15 cellular contexts compared by ENCODE assay signal in genomic region chr12:109538191-109538863, GRCh38. TPM values are rescaled to one million over a fixed set of nuclear protein-coding genes. Genes with fewer than 3 reads are reported as not detected.
DNase-seq lines count a peak whose midpoint lies in the region; ATAC-seq and TF ChIP-seq lines count a peak whose summit lies in the region.
"Had no signal": no experiment of that assay in that cellular context is flagged by ENCODE, and none has a peak within 500 bp of the region (broad histone marks: within the 10 kb centered on the region; RNA-seq: fewer than 3 reads in every experiment).

No MANE protein-coding gene starts in this region.

- H3K9me2 ChIP-seq in SK-N-SH: no peaks in the 10 kb centered on the region

- 0 out of 2 replicates have a peak overlapping the region, but pooled peaks have one; percentile 15 for H3K23ac ChIP-seq in IMR-90 (ENCODE audit: low read depth, low read length)
- H3K23ac ChIP-seq in neuronal stem cell (ENCODE audit: low read depth, low read length, poor library complexity): no peak overlapping the region

- H3K9me1 ChIP-seq in IMR-90 (ENCODE audit: insufficient read depth, low read length): peaks cover 8% of the 10 kb centered on the region

- BruUV-seq in IMR-90 (replicated peaks; lab: Mats Ljungman, UMichigan): no TSS peak

- H3K14ac ChIP-seq in IMR-90 (replicated peaks; ENCODE audit: low read depth, low read length) (peak overlapping the region; percentile 77; the same call in 1 of the 2 replicates), neuronal stem cell (ENCODE audit: low read length) (no peak overlapping the region)

- H2AFZ ChIP-seq in IMR-90 (replicated peaks; ENCODE audit: low read length, poor library complexity) (peak overlapping the region; percentile 58), SK-N-SH (ENCODE audit: low read depth) (no peak overlapping the region), neuronal stem cell (ENCODE audit: low read length) (no peak overlapping the region)

- TF ChIP-seq EP300 in SK-N-SH (IDR thresholded peaks at IDR 0.05; ENCODE audit: borderline replicate concordance in 1 of 2, low read depth in 1 of 2, low read length in 1 of 2): peak in 1 of 2 experiments; percentile 95; a peak in 2 of 4 replicates

- H3K4me2 ChIP-seq in IMR-90 (ENCODE audit: low read depth, low read length) (no peak overlapping the region), SK-N-SH (no peak overlapping the region), neuronal stem cell (ENCODE audit: insufficient read depth, low read length, poor library complexity, severe bottlenecking) (no peak overlapping the region)

- ATAC-seq in IMR-90 (ENCODE audit: low read depth) (no peak), GM18520 (IDR thresholded peaks at IDR 0.05; ENCODE audit: unreplicated experiment) (no peak)

- intact Hi-C loops in IMR-90 (cut with micrococcal nuclease): no loop called here

- dilution Hi-C loops in IMR-90 (cut with HindIII; ENCODE audit: low sequenced_read_pairs, unreplicated experiment): no loop called here

- H3K4ac ChIP-seq in IMR-90 (ENCODE audit: low read depth, low read length) (peak overlapping the region; percentile 63), neuronal stem cell (ENCODE audit: low read length) (no peak overlapping the region)

- H3K56ac ChIP-seq in IMR-90 (ENCODE audit: extremely low read depth, insufficient read depth, low read length): no peak overlapping the region

- H2AK5ac ChIP-seq in IMR-90 (ENCODE audit: low read depth, low read length) (peak overlapping the region; percentile 83), neuronal stem cell (ENCODE audit: low read depth, low read length) (no peak overlapping the region)

- H3K27ac ChIP-seq in IMR-90 (ENCODE audit: insufficient read depth, low read length) (no peak overlapping the region), SK-N-SH (ENCODE audit: low read depth in 2 of 2, low read length in 1 of 2) (peak overlapping the region in 1 of 2 experiments; percentile 95; a peak in 2 of 4 replicates), neuronal stem cell (replicated peaks; ENCODE audit: low read length) (no peak overlapping the region)

- H3K9ac ChIP-seq in IMR-90 (ENCODE audit: low read depth, low read length): no peak overlapping the region
- no peak overlapping the region for H3K9ac ChIP-seq in SK-N-SH
- H3K9ac ChIP-seq in neuronal stem cell (ENCODE audit: low read depth, low read length, poor library complexity): peak overlapping the region; percentile 53

- no peak overlapping the region for H2BK12ac ChIP-seq in neuronal stem cell (ENCODE audit: low read length)

- peaks cover 23% of the 10 kb centered on the region for H3K36me3 ChIP-seq in IMR-90 (ENCODE audit: control insufficient read depth, insufficient read depth, low read length)
- H3K36me3 ChIP-seq in SK-N-SH (replicated peaks in 1 of 2; ENCODE audit: control insufficient read depth in 1 of 2, insufficient read depth in 2 of 2, low read length in 1 of 2): peaks cover 0 to 14% of the 10 kb centered on the region in 2 experiments
- peaks cover 4 to 31% of the 10 kb centered on the region in 2 donors for H3K36me3 ChIP-seq in neuronal stem cell (replicated peaks in 1 of 2; ENCODE audit: control insufficient read depth in 2 of 2, insufficient read depth in 2 of 2, low read length in 2 of 2)

- H2BK5ac ChIP-seq in IMR-90 (ENCODE audit: low read depth, low read length, poor library complexity, severe bottlenecking): no peak overlapping the region
- no peak overlapping the region for H2BK5ac ChIP-seq in neuronal stem cell (ENCODE audit: low read length)

- no peaks in the 10 kb centered on the region for H3K79me2 ChIP-seq in SK-N-SH (ENCODE audit: insufficient read depth)

- H4K8ac ChIP-seq in IMR-90 (ENCODE audit: low read depth in 2 of 2, low read length in 2 of 2): peak overlapping the region in 1 of 2 experiments; percentile 26; a peak in 1 of 4 replicates
- H4K8ac ChIP-seq in neuronal stem cell (ENCODE audit: low read depth, low read length): no peak overlapping the region

- H3F3A ChIP-seq in SK-N-SH (replicated peaks; ENCODE audit: insufficient read depth): no peaks in the 10 kb centered on the region

- DNase-seq in IMR-90: no peak
- peak; percentile 88 for DNase-seq in SK-N-SH
- peak; percentile 24 for DNase-seq in fibroblast of mammary gland (ENCODE audit: low read depth)
- no peak for DNase-seq in neuronal stem cell (ENCODE audit: low spot score)
- no peak for DNase-seq in NCI-H2107 (lab: John Stamatoyannopoulos, UW)
- no peak for DNase-seq in NCI-H2081 (lab: John Stamatoyannopoulos, UW)
- DNase-seq: ACHN; CD4-positive, CD25-positive, alpha-beta regulatory T cell; GOT3; KG1; NCI-H1436; NCI-H2029 treated with DMSO at 0.1 percent for 48 hours; NCI-H526; SHP77 had no signal

- POLR2A ChIA-PET in IMR-90 (lab: Charles Lee; ENCODE audit: unreplicated experiment): no interaction called here
- POLR2A ChIA-PET in SK-N-SH (lab: Yijun Ruan, JAX): interaction anchor here (1.8 kb wide), 1 partner anchor 15 kb away, joined by 5 read pairs; no protein-coding TSS in a partner anchor

- no peak for TF ChIP-seq POLR2A in IMR-90 (IDR thresholded peaks at IDR 0.05; ENCODE audit: low read depth, low read length)

- H2BK120ac ChIP-seq in IMR-90 (ENCODE audit: low read depth, low read length) (peak overlapping the region; percentile 66; the same call in 1 of the 2 replicates), neuronal stem cell (ENCODE audit: low read depth, low read length) (no peak overlapping the region)

- H3K27me3 ChIP-seq in IMR-90 (ENCODE audit: control insufficient read depth, insufficient read depth, low read length): no peaks in the 10 kb centered on the region
- H3K27me3 ChIP-seq in SK-N-SH (ENCODE audit: insufficient read depth): no peaks in the 10 kb centered on the region
- no peaks in the 10 kb centered on the region for H3K27me3 ChIP-seq in neuronal stem cell (ENCODE audit: control insufficient read depth in 3 of 3, insufficient read depth in 3 of 3, low read depth in 1 of 3, low read length in 3 of 3)

- TF ChIP-seq RAD21 in IMR-90 (IDR thresholded peaks at IDR 0.05; ENCODE audit: low read length) (no peak), SK-N-SH (IDR thresholded peaks at IDR 0.05; ENCODE audit: low read length) (peak; percentile 30; the same call in 1 of the 2 replicates)

- CTCF ChIA-PET in IMR-90 (lab: Yijun Ruan, JAX): no interaction called here
- CTCF ChIA-PET in SK-N-SH (lab: Yijun Ruan, JAX): interaction anchor here (0.9 to 2.7 kb wide), 7 partner anchors 9 to 307 kb away, joined by 3 to 14 read pairs (median 5); no protein-coding TSS in a partner anchor

- in situ Hi-C loops in IMR-90 (cut with MboI; ENCODE audit: low sequenced_read_pairs): no loop called here

- H3K79me1 ChIP-seq in IMR-90 (ENCODE audit: low read depth in 1 of 2, low read length in 2 of 2) (peaks cover 0 to 4% of the 10 kb centered on the region in 2 experiments; a peak in 3 of 4 replicates), neuronal stem cell (ENCODE audit: low read depth, low read length) (no peaks in the 10 kb centered on the region)

- no CpG with 5 or more reads among the region's 16 CpGs for WGBS in IMR-90 (ENCODE audit: extremely low coverage in 2 of 2, insufficient read length in 1 of 2), 2 experiments
- WGBS in SK-N-SH (ENCODE audit: low lambda C conversion rate): 80% methylated on average over 8 of the region's 16 CpGs
- WGBS in neuronal stem cell (ENCODE audit: extremely low coverage in 2 of 2, insufficient read length in 2 of 2, insufficient replicate concordance in 1 of 2), 2 donors: no CpG with 5 or more reads among the region's 16 CpGs

- H3K4me1 ChIP-seq in IMR-90 (ENCODE audit: control insufficient read depth, insufficient read depth, low read length) (peaks cover 9% of the 10 kb centered on the region), SK-N-SH (ENCODE audit: control insufficient read depth in 1 of 2, insufficient read depth in 2 of 2, low read depth in 1 of 2, low read length in 1 of 2) (peaks cover 6 to 75% of the 10 kb centered on the region in 2 experiments; a peak in 3 of 4 replicates), neuronal stem cell (ENCODE audit: control insufficient read depth in 2 of 2, insufficient read depth in 1 of 2, low read depth in 1 of 2, low read length in 2 of 2) (no peaks in the 10 kb centered on the region)

- no peaks in the 10 kb centered on the region for H4K20me1 ChIP-seq in IMR-90 (ENCODE audit: insufficient read depth, low read length)
- H4K20me1 ChIP-seq in SK-N-SH (ENCODE audit: insufficient read depth): no peaks in the 10 kb centered on the region

- H3K4me3 ChIP-seq in IMR-90 (ENCODE audit: insufficient read depth, low read depth, low read length) (no peak overlapping the region), SK-N-SH (ENCODE audit: low read depth in 2 of 2, low read length in 1 of 2) (no peak overlapping the region), fibroblast of mammary gland (ENCODE audit: control insufficient read depth, low read depth, low read length) (no peak overlapping the region), neuronal stem cell (ENCODE audit: low read length in 2 of 2) (no peak overlapping the region)

- no peak overlapping the region for H2AK9ac ChIP-seq in IMR-90 (replicated peaks; ENCODE audit: low read depth, low read length, poor library complexity)

- no peak overlapping the region for H3K18ac ChIP-seq in IMR-90 (ENCODE audit: low read depth, low read length)
- H3K18ac ChIP-seq in neuronal stem cell (ENCODE audit: low read length): no peak overlapping the region

- H4K5ac ChIP-seq in IMR-90 (ENCODE audit: low read depth, low read length): no peak overlapping the region

- H2BK15ac ChIP-seq in IMR-90 (ENCODE audit: low read depth, low read length) (peak overlapping the region; percentile 48; the same call in 1 of the 3 replicates), neuronal stem cell (ENCODE audit: low read length) (no peak overlapping the region)

- H2BK20ac ChIP-seq in IMR-90 (ENCODE audit: low read depth, low read length): peak overlapping the region; percentile 36

- no peaks in the 10 kb centered on the region for H3K9me3 ChIP-seq in IMR-90 (ENCODE audit: control insufficient read depth, insufficient read depth, low read length)
- H3K9me3 ChIP-seq in SK-N-SH: no peaks in the 10 kb centered on the region
- no peaks in the 10 kb centered on the region for H3K9me3 ChIP-seq in neuronal stem cell (replicated peaks in 1 of 2; ENCODE audit: control insufficient read depth in 2 of 2, insufficient read depth in 1 of 2, low read depth in 1 of 2, low read length in 2 of 2)

- H4K91ac ChIP-seq in IMR-90 (ENCODE audit: insufficient read depth, low read depth, low read length) (peak overlapping the region; percentile 50), neuronal stem cell (ENCODE audit: low read depth, low read length, poor library complexity) (no peak overlapping the region)

- TF ChIP-seq CTCF in IMR-90 (conservative IDR thresholded peaks at IDR 0.05; ENCODE audit: low read depth, low read length) (no peak), SK-N-SH (IDR thresholded peaks at IDR 0.05) (no peak), fibroblast of mammary gland (conservative IDR thresholded peaks at IDR 0.05; ENCODE audit: control insufficient read depth, insufficient read depth, low read depth, low read length) (no peak)

RNA-seq across cellular contexts. Expression of gene MMAB, which starts 35.0 kb away (rescaled TPM):
- 14.2 and 16.5 TPM in 2 replicates for total RNA-seq in IMR-90 (2012; rRNA removed)
- polyA plus RNA-seq in IMR-90 (2012; rRNA removed) (16.9 and 17.3 TPM in 2 replicates), SK-N-SH (2012; rRNA removed) (14.8 and 15.9 TPM in 2 replicates)
- 16.1 and 18.4 TPM in 2 replicates for polyA plus RNA-seq in IMR-90 (2012; cell fraction: cytosol; rRNA removed)
- 16.9 and 21.4 TPM in 2 replicates for polyA plus RNA-seq in IMR-90 (2012; cell fraction: nucleus; rRNA removed; ENCODE audit: low replicate concordance)
- polyA plus RNA-seq in SK-N-SH (2012; cell fraction: cytosol; rRNA removed): 11.7 and 14.3 TPM in 2 replicates
- polyA plus RNA-seq in SK-N-SH (2012; cell fraction: nucleus; rRNA removed): 18.6 and 20.3 TPM in 2 replicates
- 27.4 TPM for polyA plus RNA-seq in neuronal stem cell (2013, experiment 1 of 2)
- 27.9 TPM for polyA plus RNA-seq in neuronal stem cell (2013, experiment 2 of 2)

RNA-seq across cellular contexts. Expression of gene MVK, which starts 35.3 kb away (rescaled TPM):
- total RNA-seq in IMR-90 (2012; rRNA removed): 6.6 and 6.9 TPM in 2 replicates
- polyA plus RNA-seq in IMR-90 (2012; rRNA removed): 11.5 and 12.2 TPM in 2 replicates
- 9.8 and 11.6 TPM in 2 replicates for polyA plus RNA-seq in IMR-90 (2012; cell fraction: cytosol; rRNA removed)
- polyA plus RNA-seq in IMR-90 (2012; cell fraction: nucleus; rRNA removed; ENCODE audit: low replicate concordance): 12.4 and 22.5 TPM in 2 replicates
- 6.3 and 7.0 TPM in 2 replicates for polyA plus RNA-seq in SK-N-SH (2012; rRNA removed)
- 2.8 and 5.3 TPM in 2 replicates for polyA plus RNA-seq in SK-N-SH (2012; cell fraction: cytosol; rRNA removed)
- polyA plus RNA-seq in SK-N-SH (2012; cell fraction: nucleus; rRNA removed): 9.3 and 10.3 TPM in 2 replicates
- polyA plus RNA-seq in neuronal stem cell (2013, experiment 1 of 2): 25.4 TPM
- polyA plus RNA-seq in neuronal stem cell (2013, experiment 2 of 2): 26.4 TPM

Comparison
In these comparisons a context has a peak if more than half of its experiments do, and no peak if none do; other contexts are left out.
1. DNase-seq: peak in SK-N-SH (single experiment) and fibroblast of mammary gland (single experiment); none in IMR-90 (single experiment), neuronal stem cell (single experiment), NCI-H2107 (single experiment) and NCI-H2081 (0 of 2).